In genomic region chr17:688100-688989, GRCh38 we compare ENCODE assay signal across 10 cellular contexts. TPM values are rescaled to one million over a fixed set of nuclear protein-coding genes. Genes with fewer than 3 reads are reported as not detected.
DNase-seq lines count a peak whose midpoint lies in the region; ATAC-seq, FAIRE-seq and TF ChIP-seq lines count a peak whose summit lies in the region.
"Had no signal": no experiment of that assay in that cellular context is flagged by ENCODE, and none has a peak within 500 bp of the region (broad histone marks: within the 10 kb centered on the region; RNA-seq: fewer than 3 reads in every experiment).

No MANE protein-coding gene starts in this region.

- H3K4me3 Mint-ChIP-seq in H9 (no peak overlapping the region), WTC11 (no peak overlapping the region)

- H2BK120ac ChIP-seq in H9 (ENCODE audit: low read depth, low read length, poor library complexity, severe bottlenecking), result no peak overlapping the region

- no peak overlapping the region for H3K4ac ChIP-seq in H9 (ENCODE audit: low read depth, low read length)

- H3K27me3 Mint-ChIP-seq in H9 (ENCODE audit: low read depth), result no peaks in the 10 kb centered on the region
- no peaks in the 10 kb centered on the region for H3K27me3 Mint-ChIP-seq in WTC11 (ENCODE audit: low read depth)

- no peak overlapping the region for H3K14ac ChIP-seq in H9 (ENCODE audit: insufficient read depth, low read length)

- peaks cover 3% of the 10 kb centered on the region for H3K79me1 ChIP-seq in H9 (ENCODE audit: insufficient read depth, low read depth, low read length, poor library complexity, severe bottlenecking)

- no peak overlapping the region for H3K4me3 ChIP-seq in testis

- H3K27ac ChIP-seq in H9 (ENCODE audit: insufficient read length, low read depth, low read length) (no peak overlapping the region), testis (no peak overlapping the region)

- no peak overlapping the region for H3K4me2 ChIP-seq in H9 (ENCODE audit: insufficient read depth, insufficient read length, low read length)

- no peak overlapping the region for H3K9ac ChIP-seq in H9 (ENCODE audit: extremely low read depth, insufficient read length, low read length)

- TF ChIP-seq CTCF in AG09319 (IDR thresholded peaks at IDR 0.05; ENCODE audit: low read depth, low read length) (peak; percentile 27), H9 (conservative IDR thresholded peaks at IDR 0.05) (peak; percentile 61), WTC11 (IDR thresholded peaks at IDR 0.05) (no peak), testis (IDR thresholded peaks at IDR 0.05) (peak in 1 of 3 experiments; percentile 16)

- no peak for TF ChIP-seq POLR2A in testis (IDR thresholded peaks at IDR 0.05)

- H4K91ac ChIP-seq in H9 (ENCODE audit: insufficient read length, low read depth, low read length), result no peak overlapping the region

- H3K23ac ChIP-seq in H9 (ENCODE audit: insufficient read length, low read depth, low read length), result no peak overlapping the region

- POLR2A ChIA-PET in WTC11 (lab: Charles Lee), result interaction anchor here (0.9 kb wide), 1 partner anchor 27 kb away, joined by 5 read pairs; no protein-coding TSS in a partner anchor

- WGBS in H9 (ENCODE audit: extremely low coverage, insufficient read length, low lambda C conversion rate), result no CpG with 5 or more reads among the region's 18 CpGs
- WGBS in testis, 2 donors, result 80 to 85% methylated on average over 18 of the region's 18 CpGs

- no peaks in the 10 kb centered on the region for H3K9me3 Mint-ChIP-seq in H9
- no peaks in the 10 kb centered on the region for H3K9me3 Mint-ChIP-seq in WTC11

- ATAC-seq in WTC11, result peak; percentile 36; the same call in 1 of the 2 replicates
- peak; percentile 87 for ATAC-seq in left colon
- ATAC-seq in activated CD4-positive, CD25-positive, alpha-beta regulatory T cell treated with anti-CD3 and anti-CD28 coated beads, Interleukin-2, amount 50 U/mL, for 24 hours, result no peak

- H3K27me3 ChIP-seq in H9 (ENCODE audit: insufficient read depth, low read length) (no peaks in the 10 kb centered on the region), testis (no peaks in the 10 kb centered on the region)

- H3T11ph ChIP-seq in H9 (ENCODE audit: low read length), result no peak overlapping the region

- no peak overlapping the region for H2BK12ac ChIP-seq in H9 (ENCODE audit: insufficient read length, low read depth, low read length)

- H3K56ac ChIP-seq in H9 (ENCODE audit: insufficient read length, low read depth, low read length), result no peak overlapping the region

- H3K4me1 ChIP-seq in H9 (ENCODE audit: insufficient read depth, low read length) (no peaks in the 10 kb centered on the region; the same call in 1 of the 2 replicates), testis (peaks cover 8% of the 10 kb centered on the region)

- FAIRE-seq in RCC 7860 (lab: Jason Lieb, UNC), result no peak

- no peak overlapping the region for H4K5ac ChIP-seq in H9 (ENCODE audit: insufficient read length, low read depth, low read length)

- H3K36me3 Mint-ChIP-seq in H9 (ENCODE audit: insufficient read depth in 1 of 3, low read depth in 3 of 3), result peaks cover 2 to 24% (median 20%) of the 10 kb centered on the region in 3 experiments; a peak in 6 of 7 replicates
- peaks cover 13% of the 10 kb centered on the region for H3K36me3 Mint-ChIP-seq in WTC11

- no peak overlapping the region for H2BK15ac ChIP-seq in H9 (ENCODE audit: low read depth, low read length)

- H3K4me1 Mint-ChIP-seq in H9 (peaks cover 5 to 6% of the 10 kb centered on the region in 2 experiments), WTC11 (peaks cover 5% of the 10 kb centered on the region)

- no peak overlapping the region for H2BK5ac ChIP-seq in H9 (ENCODE audit: insufficient read length, low read length)

- intact Hi-C loops in left colon (cut with DNase I, micrococcal nuclease) (no loop called here), testis (cut with DNase I; ENCODE audit: low total_unique reads) (no loop called here)

- H3K18ac ChIP-seq in H9 (ENCODE audit: insufficient read length, low read depth, low read length), result no peak overlapping the region

- H3K79me2 ChIP-seq in H9 (ENCODE audit: insufficient read depth, low read length), result no peaks in the 10 kb centered on the region

- H4K8ac ChIP-seq in H9 (replicated peaks; ENCODE audit: insufficient read length, low read depth, low read length), result no peak overlapping the region

- no peak overlapping the region for H2BK20ac ChIP-seq in H9 (ENCODE audit: low read depth, low read length, poor library complexity, severe bottlenecking)

- H3K9me3 ChIP-seq in H9 (ENCODE audit: control insufficient read depth, low read depth, low read length) (no peaks in the 10 kb centered on the region), testis (no peaks in the 10 kb centered on the region)

- CTCF ChIA-PET in WTC11 (lab: Charles Lee), result interaction anchor here (0.8 to 2.6 kb wide), 8 partner anchors 12 to 276 kb away, joined by 3 to 22 read pairs (median 4); partner anchors contain the start of gene VPS53

- H3K23me2 ChIP-seq in H9 (ENCODE audit: insufficient read length, low read depth, low read length, poor library complexity, severe bottlenecking), result no peaks in the 10 kb centered on the region

- no peaks in the 10 kb centered on the region for H4K20me1 ChIP-seq in H9 (ENCODE audit: control insufficient read depth, insufficient read depth, insufficient read length)

- peak overlapping the region in 1 of 3 experiments; percentile 34; a peak in 1 of 7 replicates for H3K27ac Mint-ChIP-seq in H9
- H3K27ac Mint-ChIP-seq in WTC11, result peak overlapping the region; percentile 20; the same call in 1 of the 2 replicates

- no peaks in the 10 kb centered on the region for H3K36me3 ChIP-seq in testis (ENCODE audit: low read depth, missing control alignments)

- DNase-seq in AG09319 (ENCODE audit: extremely low read depth, low read depth) (no peak), H9 (no peak), WTC11 (ENCODE audit: low spot score) (peak; percentile 13), left colon (peak; percentile 43 to 63), HCEC 1CT (no peak), RCC 7860 (ENCODE audit: low spot score) (no peak), testis (no peak)
- DNase-seq: effector CD4-positive, alpha-beta T cell; NCI-H2081 treated with DMSO at 0.1 percent for 48 hours had no signal

- H2AK5ac ChIP-seq in H9 (ENCODE audit: insufficient read length, low read length), result no peak overlapping the region

- no peak overlapping the region for H2AFZ ChIP-seq in H9 (ENCODE audit: low read length)

TF ChIP-seq in WTC11, 78 proteins besides CTCF, POLR2A, EP300 and RAD21 (continues in another document):
- TF ChIP-seq, protein P1, sequence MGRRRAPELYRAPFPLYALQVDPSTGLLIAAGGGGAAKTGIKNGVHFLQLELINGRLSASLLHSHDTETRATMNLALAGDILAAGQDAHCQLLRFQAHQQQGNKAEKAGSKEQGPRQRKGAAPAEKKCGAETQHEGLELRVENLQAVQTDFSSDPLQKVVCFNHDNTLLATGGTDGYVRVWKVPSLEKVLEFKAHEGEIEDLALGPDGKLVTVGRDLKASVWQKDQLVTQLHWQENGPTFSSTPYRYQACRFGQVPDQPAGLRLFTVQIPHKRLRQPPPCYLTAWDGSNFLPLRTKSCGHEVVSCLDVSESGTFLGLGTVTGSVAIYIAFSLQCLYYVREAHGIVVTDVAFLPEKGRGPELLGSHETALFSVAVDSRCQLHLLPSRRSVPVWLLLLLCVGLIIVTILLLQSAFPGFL (CRISPR knock-in tag; IDR thresholded peaks at IDR 0.05; ENCODE audit: borderline replicate concordance), result no peak
- TF ChIP-seq, protein P2, sequence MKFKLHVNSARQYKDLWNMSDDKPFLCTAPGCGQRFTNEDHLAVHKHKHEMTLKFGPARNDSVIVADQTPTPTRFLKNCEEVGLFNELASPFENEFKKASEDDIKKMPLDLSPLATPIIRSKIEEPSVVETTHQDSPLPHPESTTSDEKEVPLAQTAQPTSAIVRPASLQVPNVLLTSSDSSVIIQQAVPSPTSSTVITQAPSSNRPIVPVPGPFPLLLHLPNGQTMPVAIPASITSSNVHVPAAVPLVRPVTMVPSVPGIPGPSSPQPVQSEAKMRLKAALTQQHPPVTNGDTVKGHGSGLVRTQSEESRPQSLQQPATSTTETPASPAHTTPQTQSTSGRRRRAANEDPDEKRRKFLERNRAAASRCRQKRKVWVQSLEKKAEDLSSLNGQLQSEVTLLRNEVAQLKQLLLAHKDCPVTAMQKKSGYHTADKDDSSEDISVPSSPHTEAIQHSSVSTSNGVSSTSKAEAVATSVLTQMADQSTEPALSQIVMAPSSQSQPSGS (CRISPR knock-in tag; IDR thresholded peaks at IDR 0.05; ENCODE audit: borderline replicate concordance, low read depth), result no peak
- no peak for TF ChIP-seq NR2C2 (CRISPR knock-in tag; IDR thresholded peaks at IDR 0.05)

RNA-seq across cellular contexts. Expression of gene VPS53, which starts 26.3 kb away (rescaled TPM):
- total RNA-seq in H9 (2021) (56.2 and 57.0 TPM in 2 replicates), WTC11 (2021) (44.5 to 55.6 TPM (median 49.8 TPM) in 3 replicates), left colon (10 to 100 TPM; 75.0 to 87.3 TPM), testis (10 to 100 TPM; 64.3 to 78.0 TPM)
- 60.4 TPM for polyA plus RNA-seq in testis (ENCODE audit: insufficient read depth, low read depth, low replicate concordance)

RNA-seq across cellular contexts. Expression of gene TLCD3A, which starts 44.1 kb away (rescaled TPM):
- total RNA-seq in H9 (2021), result 27.3 and 29.6 TPM in 2 replicates
- total RNA-seq in WTC11 (2021), result 21.6 to 24.9 TPM (median 23.4 TPM) in 3 replicates
- 10 to 100 TPM; 11.3 to 15.1 TPM for total RNA-seq in left colon
- total RNA-seq in testis, result 10 to 100 TPM in 1 of 2 donors, 1 to 10 TPM in 1; 5.8 to 14.8 TPM
- polyA plus RNA-seq in testis (ENCODE audit: insufficient read depth, low read depth, low replicate concordance), result 20.9 TPM

Comparison
In these comparisons a context has a peak if more than half of its experiments do, and no peak if none do; other contexts are left out.
1. DNase-seq: peak in WTC11 (single experiment) and left colon (2 of 2); none in AG09319 (single experiment), H9 (single experiment), HCEC 1CT (single experiment), RCC 7860 (single experiment) and testis (single experiment).
2. ATAC-seq: peak in WTC11 (single experiment) and left colon (single experiment); none in activated CD4-positive, CD25-positive, alpha-beta regulatory T cell treated with anti-CD3 and anti-CD28 coated beads, Interleukin-2, amount 50 U/mL, for 24 hours (0 of 2).